8 cellular contexts compared by ENCODE assay signal in the genomic region with DNA sequence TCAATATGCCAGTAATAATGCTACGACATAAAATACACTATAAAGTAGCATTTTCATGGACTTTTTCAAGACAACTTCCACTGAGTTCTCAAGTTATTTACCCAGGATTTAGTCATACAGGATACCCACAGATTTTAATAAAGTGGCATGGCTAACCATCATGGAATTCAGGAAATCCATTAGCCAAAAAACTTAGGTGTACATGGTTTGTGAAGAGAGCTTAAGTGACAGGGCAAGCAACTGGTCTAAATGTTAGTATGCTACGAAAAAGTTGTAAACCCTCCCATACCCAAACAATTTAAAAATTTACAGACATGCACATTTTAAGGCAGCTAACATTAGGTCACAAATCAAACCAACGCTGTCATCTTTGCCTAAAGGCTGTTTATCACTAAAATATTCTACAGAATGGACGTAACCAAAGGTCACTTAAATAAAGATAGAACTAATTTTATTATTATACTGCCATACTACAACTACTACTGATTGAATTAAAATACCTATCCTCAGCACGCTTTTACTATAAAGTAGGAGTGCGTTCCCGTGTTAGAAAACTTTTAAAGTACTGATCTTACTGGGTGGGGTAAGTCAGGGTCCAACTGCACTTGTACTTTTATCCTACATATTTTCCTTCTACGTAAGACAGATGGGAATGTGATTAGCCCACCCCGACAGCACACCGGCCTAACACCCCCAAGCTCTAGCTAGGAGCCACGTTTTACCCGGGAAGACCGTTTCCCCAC. TPM values are rescaled to one million over a fixed set of nuclear protein-coding genes. Genes with fewer than 3 reads are reported as not detected.
DNase-seq lines count a peak whose midpoint lies in the region; ATAC-seq and TF ChIP-seq lines count a peak whose summit lies in the region.

No MANE protein-coding gene starts in this region.

- H3K4me1 Mint-ChIP-seq in CD8-positive, alpha-beta memory T cell, result peaks cover 20 to 34% (median 25%) of the 10 kb centered on the region in 3 donors
- H3K4me1 Mint-ChIP-seq in neural crest cell, result peaks cover 49% of the 10 kb centered on the region

- H3K36me3 Mint-ChIP-seq in CD8-positive, alpha-beta memory T cell, result peaks cover 0 to 4% (median 0%) of the 10 kb centered on the region in 3 donors
- H3K36me3 Mint-ChIP-seq in neural crest cell (ENCODE audit: low read depth), result peaks cover 10% of the 10 kb centered on the region

- H3K27me3 Mint-ChIP-seq in CD8-positive, alpha-beta memory T cell, result no peaks in the 10 kb centered on the region
- no peaks in the 10 kb centered on the region for H3K27me3 Mint-ChIP-seq in neural crest cell (ENCODE audit: low read depth)

- H3K9ac ChIP-seq in duodenal mucosa (ENCODE audit: low read depth in 1 of 2, low read length in 2 of 2), result peak overlapping the region; percentile 79 to 80

- peaks cover 16% of the 10 kb centered on the region for H3K4me1 ChIP-seq in CD8-positive, alpha-beta memory T cell (ENCODE audit: insufficient read depth, low read length)
- H3K4me1 ChIP-seq in duodenal mucosa (ENCODE audit: control insufficient read depth in 1 of 2, insufficient read depth in 2 of 2, low read length in 2 of 2), result peaks cover 19 to 27% of the 10 kb centered on the region in 2 donors

- CTCF ChIA-PET in CD8-positive, alpha-beta memory T cell (lab: Charles Lee), result interaction anchor here (0.7 to 2.8 kb wide), 9 partner anchors 10 to 361 kb away, joined by 3 to 15 read pairs (median 5); partner anchors contain the start of genes FBXW11 and STK10

- peak overlapping the region; percentile 84 to 95 (median 88) for H3K4me3 Mint-ChIP-seq in CD8-positive, alpha-beta memory T cell
- H3K4me3 Mint-ChIP-seq in neural crest cell, result peak overlapping the region; percentile 100

- no peak for TF ChIP-seq CTCF in neural crest cell (conservative IDR thresholded peaks at IDR 0.05)

- peak overlapping the region; percentile 67 for H3K4me3 ChIP-seq in CD8-positive, alpha-beta memory T cell (ENCODE audit: low read length)
- H3K4me3 ChIP-seq in duodenal mucosa (ENCODE audit: low read depth in 1 of 2, low read length in 2 of 2), result peak overlapping the region; percentile 76 to 88

- no peaks in the 10 kb centered on the region for H3K27me3 ChIP-seq in CD8-positive, alpha-beta memory T cell (ENCODE audit: insufficient read depth, low read length, poor library complexity, severe bottlenecking)
- no peaks in the 10 kb centered on the region for H3K27me3 ChIP-seq in duodenal mucosa (ENCODE audit: control insufficient read depth in 1 of 2, insufficient read depth in 2 of 2, low read length in 2 of 2)

- POLR2A ChIA-PET in CD8-positive, alpha-beta memory T cell (lab: Charles Lee), result interaction anchor here (1.0 kb wide), 1 partner anchor 93 kb away, joined by 4 read pairs; no protein-coding TSS in a partner anchor

- peak overlapping the region in 6 of 8 donors; percentile 12 to 83 (median 77) for H3K27ac Mint-ChIP-seq in CD8-positive, alpha-beta memory T cell
- H3K27ac Mint-ChIP-seq in neural crest cell (ENCODE audit: unreplicated experiment), result peak overlapping the region; percentile 99

- ATAC-seq in HG03460 (IDR thresholded peaks at IDR 0.05; ENCODE audit: unreplicated experiment), result no peak
- no peak for ATAC-seq in HG03135 (IDR thresholded peaks at IDR 0.05; ENCODE audit: unreplicated experiment)

- no peaks in the 10 kb centered on the region for H3K9me3 ChIP-seq in CD8-positive, alpha-beta memory T cell (ENCODE audit: low read length)
- no peaks in the 10 kb centered on the region for H3K9me3 ChIP-seq in duodenal mucosa (ENCODE audit: control insufficient read depth in 1 of 2, low read length in 2 of 2)

- H3K27ac ChIP-seq in CD8-positive, alpha-beta memory T cell (ENCODE audit: low read depth, low read length), result no peak overlapping the region
- H3K27ac ChIP-seq in duodenal mucosa (ENCODE audit: low read depth, low read length), result no peak overlapping the region

- H3K36me3 ChIP-seq in CD8-positive, alpha-beta memory T cell (ENCODE audit: insufficient read depth, low read length), result no peaks in the 10 kb centered on the region
- no peaks in the 10 kb centered on the region for H3K36me3 ChIP-seq in duodenal mucosa (ENCODE audit: control insufficient read depth in 1 of 2, insufficient read depth in 2 of 2, low read length in 2 of 2)

- H3K9me3 Mint-ChIP-seq in CD8-positive, alpha-beta memory T cell, result no peaks in the 10 kb centered on the region
- H3K9me3 Mint-ChIP-seq in neural crest cell, result peaks cover 2% of the 10 kb centered on the region

- DNase-seq in CD8-positive, alpha-beta memory T cell, result no peak
- peak; percentile 21 for DNase-seq in NAMALWA (ENCODE audit: low spot score)
- no peak for DNase-seq in neural crest cell (ENCODE audit: low read depth, low spot score)
- DNase-seq in activated gamma-delta T cell (lab: John Stamatoyannopoulos, UW), result no peak
- no peak for DNase-seq in SHP77 treated with DMSO at 0.1 percent for 48 hours (lab: John Stamatoyannopoulos, UW)

RNA-seq across cellular contexts. Expression of gene UBTD2, which starts 1.1 kb away (rescaled TPM):
- 1 to 10 TPM; 7.4 to 7.5 TPM for total RNA-seq in CD8-positive, alpha-beta memory T cell
- polyA plus RNA-seq in CD8-positive, alpha-beta memory T cell, result 3.0 TPM
- total RNA-seq in neural crest cell, result 73.3 and 74.0 TPM in 2 replicates
